In genomic region chr10:92238586-92239098, GRCh38 we compare ENCODE assay signal across 8 cellular contexts. TPM values are rescaled to one million over a fixed set of nuclear protein-coding genes. Genes with fewer than 3 reads are reported as not detected.
DNase-seq lines count a peak whose midpoint lies in the region; ATAC-seq and TF ChIP-seq lines count a peak whose summit lies in the region.

No MANE protein-coding gene starts in this region.

- H3K4me3 ChIP-seq in fibroblast of lung (replicated peaks in 1 of 4; ENCODE audit: control extremely low read depth in 1 of 4, insufficient read depth in 1 of 4, low read depth in 3 of 4, low read length in 4 of 4) (peak overlapping the region in 2 of 4 experiments; percentile 54 to 70), neural cell (ENCODE audit: low read length) (peak overlapping the region; percentile 87)

- DNase-seq in NCI-H1417 (lab: John Stamatoyannopoulos, UW) (peak in 2 of 3 experiments; percentile 41 to 79), NCI-H1417 treated with DMSO at 0.1 percent for 48 hours (lab: John Stamatoyannopoulos, UW) (no peak), SW 1271 (lab: John Stamatoyannopoulos, UW) (peak; percentile 44 to 49), fibroblast of lung (ENCODE audit: low read depth in 2 of 2) (peak; percentile 66 to 84), NCI-H1048 (lab: John Stamatoyannopoulos, UW) (no peak)
- DNase-seq in stimulated activated naive CD4-positive, alpha-beta T cell (lab: John Stamatoyannopoulos, UW) = no peak

- H3K36me3 ChIP-seq in fibroblast of lung (ENCODE audit: control insufficient read depth, insufficient read depth, low read length) (no peaks in the 10 kb centered on the region), neural cell (ENCODE audit: insufficient read depth, low read length) (peaks cover 11% of the 10 kb centered on the region)

- no peak for TF ChIP-seq CTCF in fibroblast of lung (conservative IDR thresholded peaks at IDR 0.05 in 1 of 2, IDR thresholded peaks at IDR 0.05 in 1 of 2; ENCODE audit: low read depth in 1 of 2, low read length in 2 of 2)
- TF ChIP-seq CTCF in neural cell (IDR thresholded peaks at IDR 0.05; ENCODE audit: poor library complexity, severe bottlenecking) = no peak

- H3K9ac ChIP-seq in fibroblast of lung (ENCODE audit: insufficient read depth, low read length) (no peak overlapping the region), neural cell (ENCODE audit: low read length) (peak overlapping the region; percentile 84)

- H3K79me2 ChIP-seq in fibroblast of lung (ENCODE audit: control insufficient read depth, insufficient read depth, low read length) (no peaks in the 10 kb centered on the region), neural cell (replicated peaks; ENCODE audit: insufficient read depth, low read length) (peaks cover 73% of the 10 kb centered on the region)

- no peak for ATAC-seq in GM18511 (IDR thresholded peaks at IDR 0.05; ENCODE audit: unreplicated experiment)

- no peaks in the 10 kb centered on the region for H3K9me2 ChIP-seq in neural cell (ENCODE audit: insufficient read depth, low read length)

- H3K4me2 ChIP-seq in fibroblast of lung (ENCODE audit: extremely low read depth, insufficient read depth, low read length) = peak overlapping the region; percentile 91
- peak overlapping the region; percentile 96 for H3K4me2 ChIP-seq in neural cell (ENCODE audit: low read length)

- H3K4me1 ChIP-seq in fibroblast of lung (ENCODE audit: control insufficient read depth, extremely low read depth, insufficient read depth, low read length) = peaks cover 4% of the 10 kb centered on the region

- no peaks in the 10 kb centered on the region for H3K27me3 ChIP-seq in fibroblast of lung (ENCODE audit: control insufficient read depth, insufficient read depth, low read length)
- H3K27me3 ChIP-seq in neural cell (ENCODE audit: insufficient read depth, low read depth, low read length) = peaks cover 8% of the 10 kb centered on the region

- peaks cover 5% of the 10 kb centered on the region for H3F3A ChIP-seq in neural cell (ENCODE audit: insufficient read depth, low read length, poor library complexity, severe bottlenecking)

- no peak for TF ChIP-seq RAD21 in neural cell (conservative IDR thresholded peaks at IDR 0.05)

- H4K20me1 ChIP-seq in fibroblast of lung (ENCODE audit: control insufficient read depth, extremely low read depth, insufficient read depth, low read length) = no peaks in the 10 kb centered on the region
- H4K20me1 ChIP-seq in neural cell (ENCODE audit: insufficient read depth) = peaks cover 34% of the 10 kb centered on the region

- no peak for TF ChIP-seq EP300 in neural cell (conservative IDR thresholded peaks at IDR 0.05; ENCODE audit: poor library complexity, severe bottlenecking)

- H3K27ac ChIP-seq in fibroblast of lung (ENCODE audit: insufficient read depth, low read length) (no peak overlapping the region), neural cell (ENCODE audit: low read length) (peak overlapping the region; percentile 98)

- no peak overlapping the region for H2AFZ ChIP-seq in fibroblast of lung (ENCODE audit: low read length)
- H2AFZ ChIP-seq in neural cell (ENCODE audit: low read depth, low read length) = no peak overlapping the region

- H3K9me3 ChIP-seq in fibroblast of lung (ENCODE audit: control insufficient read depth, insufficient read depth, low read depth, low read length) = no peaks in the 10 kb centered on the region
- no peaks in the 10 kb centered on the region for H3K9me3 ChIP-seq in neural cell (ENCODE audit: low read length)

TF ChIP-seq in neural cell, 6 proteins besides CTCF, POLR2A, EP300 and RAD21:
- TF ChIP-seq MXI1 (conservative IDR thresholded peaks at IDR 0.05; ENCODE audit: poor library complexity, severe bottlenecking) (peak; percentile 55), POLR2AphosphoS5 (IDR thresholded peaks at IDR 0.05) (no peak)

RNA-seq across cellular contexts. Expression of gene CPEB3, which starts 52.2 kb away (rescaled TPM):
- 0.51 and 0.66 TPM in 2 replicates for total RNA-seq in fibroblast of lung
- polyA plus RNA-seq in fibroblast of lung (0.27 and 0.37 TPM in 2 replicates), neural cell (17.9 and 20.0 TPM in 2 replicates)
- polyA plus RNA-seq in fibroblast of lung (2012) = 0.29 and 0.41 TPM in 2 replicates
- polyA minus RNA-seq in fibroblast of lung (ENCODE audit: low replicate concordance) (1.3 TPM in 1 of 2 replicates, not detected in the other), neural cell (53.1 and 64.1 TPM in 2 replicates)

RNA-seq across cellular contexts. Expression of gene MARCHF5, which starts 52.3 kb away (rescaled TPM):
- 13.4 and 17.3 TPM in 2 replicates for total RNA-seq in fibroblast of lung
- polyA plus RNA-seq in fibroblast of lung (38.2 and 49.1 TPM in 2 replicates), neural cell (65.5 and 67.7 TPM in 2 replicates)
- 29.5 and 30.5 TPM in 2 replicates for polyA plus RNA-seq in fibroblast of lung (2012)
- polyA minus RNA-seq in fibroblast of lung (ENCODE audit: low replicate concordance) (1.5 and 8.9 TPM in 2 replicates), neural cell (37.5 and 53.8 TPM in 2 replicates)

Comparison
In these comparisons a context has a peak if more than half of its experiments do, and no peak if none do; other contexts are left out.
1. DNase-seq: peak in NCI-H1417 (2 of 3), SW 1271 (2 of 2) and fibroblast of lung (2 of 2); none in NCI-H1417 treated with DMSO at 0.1 percent for 48 hours (single experiment), NCI-H1048 (single experiment) and stimulated activated naive CD4-positive, alpha-beta T cell (0 of 6).
2. RNA of gene CPEB3, which starts 52.2 kb away (polyA plus RNA-seq): 17.9 to 20.0 TPM in neural cell; 0.27 to 0.41 TPM in fibroblast of lung; every median in the first group is over 10 times any median in the second.